ENCODE assay signal across 29 cellular contexts in genomic region chr11:103935219-103935618, GRCh38.
"Had no signal": no experiment of that assay in that cellular context is flagged by ENCODE, and none has a peak within 500 bp of the region (broad histone marks: within the 10 kb centered on the region; RNA-seq: fewer than 3 reads in every experiment).

No MANE protein-coding gene starts in this region.

- H3K27ac ChIP-seq: colonic mucosa, epithelial cell of prostate, esophagus squamous epithelium, foreskin keratinocyte, gastroesophageal sphincter, heart left ventricle, hepatocyte, left lung, lower lobe of right lung had no signal

- H3K36me3 Mint-ChIP-seq: naive B cell; naive thymus-derived CD8-positive, alpha-beta T cell had no signal

- ATAC-seq: effector memory CD8-positive, alpha-beta T cell; esophagus mucosa; foreskin keratinocyte; gastroesophageal sphincter; heart left ventricle; left cardiac atrium; left lung; left ventricle myocardium superior; lower lobe of right lung; mucosa of descending colon; naive thymus-derived CD8-positive, alpha-beta T cell had no signal

- H3K9me3 ChIP-seq: colonic mucosa, esophagus squamous epithelium, gastroesophageal sphincter, heart left ventricle, left lung, lower lobe of right lung, mucosa of descending colon had no signal

- H3K79me2 ChIP-seq: hepatocyte had no signal

- FAIRE-seq: endometrium, frontal cortex, islet of Langerhans, keratinocyte had no signal

- H3K4me1 ChIP-seq: colonic mucosa, esophagus squamous epithelium, heart left ventricle, left lung, lower lobe of right lung had no signal

- H3K4me3 ChIP-seq: colonic mucosa, esophagus squamous epithelium, gastroesophageal sphincter, heart left ventricle, hepatocyte, left lung, lower lobe of right lung, mucosa of descending colon had no signal

- H3K27me3 ChIP-seq: colonic mucosa, esophagus squamous epithelium, foreskin keratinocyte, gastroesophageal sphincter, heart left ventricle, hepatocyte, left lung had no signal

- H3K4me1 Mint-ChIP-seq: naive B cell; naive thymus-derived CD8-positive, alpha-beta T cell had no signal

- H2AFZ ChIP-seq: hepatocyte had no signal

- DNase-seq: colonic mucosa; cortex of kidney; effector CD8-positive, alpha-beta T cell; effector memory CD8-positive, alpha-beta T cell; endodermal cell; erythroblast; esophagus squamous epithelium; foreskin keratinocyte; heart left ventricle; hypothalamus; immature natural killer cell; left cardiac atrium; left lung; left ventricle myocardium superior; lower lobe of right lung; mesenchymal stem cell; mucosa of descending colon; naive B cell; naive thymus-derived CD8-positive, alpha-beta T cell had no signal

- H3K4me2 ChIP-seq: hepatocyte had no signal

- H3K4me3 Mint-ChIP-seq: dendritic cell treated with granulocyte-macrophage colony-stimulating factor and Interleukin-4, amounts not matched to agents 40 ng/mL and 50 ng/mL, for 4 days; effector memory CD8-positive, alpha-beta T cell; endodermal cell; immature natural killer cell; mesothelial cell of epicardium; naive B cell; naive thymus-derived CD8-positive, alpha-beta T cell had no signal

- H3K27me3 Mint-ChIP-seq: dendritic cell treated with granulocyte-macrophage colony-stimulating factor and Interleukin-4, amounts not matched to agents 40 ng/mL and 50 ng/mL, for 4 days; effector memory CD8-positive, alpha-beta T cell; naive B cell had no signal

- H3K27ac Mint-ChIP-seq: dendritic cell treated with granulocyte-macrophage colony-stimulating factor and Interleukin-4, amounts not matched to agents 40 ng/mL and 50 ng/mL, for 4 days; effector memory CD8-positive, alpha-beta T cell; endodermal cell; immature natural killer cell; mesothelial cell of epicardium; naive B cell; naive thymus-derived CD8-positive, alpha-beta T cell had no signal

- H3K36me3 ChIP-seq: colonic mucosa, esophagus squamous epithelium, gastroesophageal sphincter, heart left ventricle, left lung, lower lobe of right lung had no signal

- H3K9me3 Mint-ChIP-seq: dendritic cell treated with granulocyte-macrophage colony-stimulating factor and Interleukin-4, amounts not matched to agents 40 ng/mL and 50 ng/mL, for 4 days; immature natural killer cell; mesothelial cell of epicardium had no signal
